ENCODE assay signal across 1 cellular context in genomic region chr10:35643151-35643975, GRCh38.
TF ChIP-seq lines count a peak whose summit lies in the region.

No MANE protein-coding gene starts in this region.

TF ChIP-seq in K562, 482 proteins besides CTCF, POLR2A, EP300 and RAD21 (continued from another document and continues in another):
- no peak for TF ChIP-seq THRB (CRISPR knock-in tag; conservative IDR thresholded peaks at IDR 0.05)
- TF ChIP-seq SREBF1 (IDR thresholded peaks at IDR 0.05; ENCODE audit: borderline replicate concordance, low read depth, low read length), result no peak
- TF ChIP-seq E2F5 (CRISPR knock-in tag; IDR thresholded peaks at IDR 0.05), result no peak
- TF ChIP-seq POLR2AphosphoS5 (IDR thresholded peaks at IDR 0.05; ENCODE audit: control insufficient read depth, insufficient read depth, low read depth, low read length), result no peak
- TF ChIP-seq ETV5 (CRISPR knock-in tag; IDR thresholded peaks at IDR 0.05; ENCODE audit: low read depth), result no peak
- TF ChIP-seq CHD2 (IDR thresholded peaks at IDR 0.05; ENCODE audit: low read depth, low read length), result no peak
- no peak for TF ChIP-seq MAFK (IDR thresholded peaks at IDR 0.05; ENCODE audit: low read length)
- no peak for TF ChIP-seq CUX1 (CRISPR knock-in tag; IDR thresholded peaks at IDR 0.05)
- TF ChIP-seq USF1 (CRISPR knock-in tag; IDR thresholded peaks at IDR 0.05), result no peak
- TF ChIP-seq NFE2 (IDR thresholded peaks at IDR 0.05; ENCODE audit: low read depth), result no peak
- TF ChIP-seq TARDBP (IDR thresholded peaks at IDR 0.05), result no peak
- TF ChIP-seq EP400 (IDR thresholded peaks at IDR 0.05), result no peak
- no peak for TF ChIP-seq SRF (CRISPR knock-in tag; IDR thresholded peaks at IDR 0.05)
- TF ChIP-seq PHF20 (IDR thresholded peaks at IDR 0.05; ENCODE audit: partially characterized antibody), result no peak
- no peak for TF ChIP-seq MAFG (tag; conservative IDR thresholded peaks at IDR 0.05)
- no peak for TF ChIP-seq CHCHD3 (CRISPR knock-in tag; IDR thresholded peaks at IDR 0.05)
- TF ChIP-seq GTF2F1 (IDR thresholded peaks at IDR 0.05; ENCODE audit: low read depth, low read length), result no peak
- no peak for TF ChIP-seq BCLAF1 (IDR thresholded peaks at IDR 0.05; ENCODE audit: borderline replicate concordance in 1 of 2, control insufficient read depth in 1 of 2, low read depth in 2 of 2, low read length in 1 of 2)
- TF ChIP-seq ZNF311 (CRISPR knock-in tag; IDR thresholded peaks at IDR 0.05), result no peak
- TF ChIP-seq NR2C1 (IDR thresholded peaks at IDR 0.05), result no peak
- TF ChIP-seq NR2C1 (tag; IDR thresholded peaks at IDR 0.05), result no peak
- TF ChIP-seq BRF2 (IDR thresholded peaks at IDR 0.05; ENCODE audit: borderline replicate concordance, insufficient read depth, insufficient read length), result no peak
- TF ChIP-seq ZNF274 (IDR thresholded peaks at IDR 0.05; ENCODE audit: borderline replicate concordance, low read depth, low read length), result no peak
- no peak for TF ChIP-seq CBX1 (IDR thresholded peaks at IDR 0.05; ENCODE audit: low read depth)
- TF ChIP-seq ZNF282 (CRISPR knock-in tag; IDR thresholded peaks at IDR 0.05), result no peak
- no peak for TF ChIP-seq CHD7 (IDR thresholded peaks at IDR 0.05; ENCODE audit: low read depth, low read length)
- TF ChIP-seq ZNF280B (CRISPR knock-in tag; IDR thresholded peaks at IDR 0.05), result no peak
- TF ChIP-seq CBX8 (IDR thresholded peaks at IDR 0.05; ENCODE audit: borderline replicate concordance, extremely low read depth, low read depth, low read length, poor library complexity, severe bottlenecking), result no peak
- TF ChIP-seq ZNF766 (CRISPR knock-in tag; conservative IDR thresholded peaks at IDR 0.05), result no peak
- no peak for TF ChIP-seq ERF (CRISPR knock-in tag; IDR thresholded peaks at IDR 0.05)
- TF ChIP-seq BMI1 (IDR thresholded peaks at IDR 0.05; ENCODE audit: low read length), result no peak
